ENCODE assay signal across 17 cellular contexts in the genomic region with DNA sequence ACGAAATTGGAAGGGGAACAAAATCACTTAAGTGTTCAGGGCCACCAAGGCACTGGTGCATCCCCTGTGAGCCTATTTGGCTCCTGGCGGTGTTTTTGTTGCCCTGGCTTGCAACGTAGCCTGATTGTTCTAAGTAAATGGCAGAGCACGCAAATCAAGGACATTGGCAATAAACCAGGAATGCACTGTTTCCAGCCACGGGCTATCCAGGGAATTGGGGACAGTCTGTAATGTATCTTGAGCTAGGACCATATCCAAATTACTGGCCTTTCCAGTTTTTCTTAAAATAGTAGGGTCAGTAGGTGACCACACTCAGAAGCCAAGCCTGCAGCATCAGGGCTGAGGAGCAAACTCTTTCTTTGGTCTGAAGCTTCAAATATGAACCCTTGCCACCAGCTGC.
DNase-seq lines count a peak whose midpoint lies in the region; ATAC-seq and TF ChIP-seq lines count a peak whose summit lies in the region.
"Had no signal": no experiment of that assay in that cellular context is flagged by ENCODE, and none has a peak within 500 bp of the region (broad histone marks: within the 10 kb centered on the region; RNA-seq: fewer than 3 reads in every experiment).

No MANE protein-coding gene starts in this region.

- DNase-seq in Ammon's horn (ENCODE audit: low spot score), result peak; percentile 10
- peak; percentile 44 for DNase-seq in LNCaP clone FGC (ENCODE audit: low read depth)
- peak; percentile 16 for DNase-seq in left ventricle myocardium inferior
- peak; percentile 57 for DNase-seq in prostate gland (ENCODE audit: low spot score)
- DNase-seq in progenitor cell of endocrine pancreas (ENCODE audit: low spot score, unreplicated experiment), result no peak
- no peak for DNase-seq in NCI-H1436 treated with DMSO at 0.1 percent for 48 hours (lab: John Stamatoyannopoulos, UW)
- DNase-seq: Calu3; CD8-positive, alpha-beta T cell; NCI-H1105 treated with DMSO at 0.1 percent for 48 hours; NCI-H1694 treated with DMSO at 0.1 percent for 48 hours; NCI-H748 treated with DMSO at 0.1 percent for 48 hours; SIG-M5 had no signal

- H3K27ac ChIP-seq in left ventricle myocardium inferior (replicated peaks), result peak overlapping the region; percentile 40
- H3K27ac ChIP-seq in prostate gland, result no peak overlapping the region
- H3K27ac ChIP-seq: A549, BLaER1 had no signal

- no peaks in the 10 kb centered on the region for H3K9me3 ChIP-seq in left ventricle myocardium inferior (replicated peaks)
- no peaks in the 10 kb centered on the region for H3K9me3 ChIP-seq in prostate gland
- H3K9me3 ChIP-seq: A549, BLaER1 had no signal

- H3K27me3 ChIP-seq in left ventricle myocardium inferior (ENCODE audit: low read depth) (no peaks in the 10 kb centered on the region), prostate gland (replicated peaks; ENCODE audit: insufficient read depth) (no peaks in the 10 kb centered on the region)
- H3K27me3 ChIP-seq: BLaER1 had no signal

- 19% methylated on average over 5 of the region's 5 CpGs for WGBS in prostate gland

- no peaks in the 10 kb centered on the region for H3K4me1 Mint-ChIP-seq in progenitor cell of endocrine pancreas (ENCODE audit: low read depth)

- H3K9me3 Mint-ChIP-seq in progenitor cell of endocrine pancreas (ENCODE audit: low read depth), result no peaks in the 10 kb centered on the region
- H3K9me3 Mint-ChIP-seq: CD8-positive, alpha-beta T cell had no signal

- ATAC-seq in GM18505 (IDR thresholded peaks at IDR 0.05; ENCODE audit: unreplicated experiment) (no peak), GM18868 (IDR thresholded peaks at IDR 0.05; ENCODE audit: unreplicated experiment) (no peak)
- ATAC-seq: A549; CD8-positive, alpha-beta T cell; K562 had no signal

- H3K27ac Mint-ChIP-seq in progenitor cell of endocrine pancreas, result no peak overlapping the region
- H3K27ac Mint-ChIP-seq: CD8-positive, alpha-beta T cell had no signal

- TF ChIP-seq POLR2A in prostate gland (IDR thresholded peaks at IDR 0.05), result no peak
- no peak for TF ChIP-seq POLR2A in GM18505 (IDR thresholded peaks at IDR 0.05; ENCODE audit: borderline replicate concordance, extremely low read depth, insufficient read depth, insufficient read length)

- H3K36me3 Mint-ChIP-seq in progenitor cell of endocrine pancreas (ENCODE audit: insufficient read depth), result no peaks in the 10 kb centered on the region
- H3K36me3 Mint-ChIP-seq: CD8-positive, alpha-beta T cell had no signal

- H3K4me1 ChIP-seq in left ventricle myocardium inferior (peaks cover 18% of the 10 kb centered on the region), prostate gland (replicated peaks) (peaks cover 4% of the 10 kb centered on the region)
- H3K4me1 ChIP-seq: A549, BLaER1 had no signal

- no peaks in the 10 kb centered on the region for H3K27me3 Mint-ChIP-seq in progenitor cell of endocrine pancreas

- TF ChIP-seq CTCF in LNCaP clone FGC (IDR thresholded peaks at IDR 0.05; ENCODE audit: control insufficient read depth, extremely low read depth, insufficient read depth), result no peak
- no peak for TF ChIP-seq CTCF in left ventricle myocardium inferior (IDR thresholded peaks at IDR 0.05; ENCODE audit: borderline replicate concordance)
- no peak for TF ChIP-seq CTCF in prostate gland (IDR thresholded peaks at IDR 0.05)
- no peak for TF ChIP-seq CTCF in progenitor cell of endocrine pancreas (IDR thresholded peaks at IDR 0.05; ENCODE audit: unreplicated experiment)

- no peaks in the 10 kb centered on the region for H3K36me3 ChIP-seq in left ventricle myocardium inferior
- no peaks in the 10 kb centered on the region for H3K36me3 ChIP-seq in prostate gland
- H3K36me3 ChIP-seq: BLaER1 had no signal

- no peak overlapping the region for H3K4me3 ChIP-seq in LNCaP clone FGC (ENCODE audit: low read depth, low read length)
- H3K4me3 ChIP-seq in left ventricle myocardium inferior, result peak overlapping the region; percentile 3
- H3K4me3 ChIP-seq in prostate gland, result no peak overlapping the region
- H3K4me3 ChIP-seq: A549, BLaER1, K562 had no signal

- intact Hi-C loops in left ventricle myocardium inferior (cut with micrococcal nuclease), result no loop called here
- intact Hi-C loops in prostate gland (cut with DNase I), result no loop called here

- no peak overlapping the region for H3K4me3 Mint-ChIP-seq in progenitor cell of endocrine pancreas (ENCODE audit: low read depth)
- H3K4me3 Mint-ChIP-seq: CD8-positive, alpha-beta T cell had no signal

Comparison
In these comparisons a context has a peak if more than half of its experiments do, and no peak if none do; other contexts are left out.
1. DNase-seq: peak in Ammon's horn (single experiment), LNCaP clone FGC (single experiment), left ventricle myocardium inferior (single experiment) and prostate gland (single experiment); none in progenitor cell of endocrine pancreas (single experiment) and NCI-H1436 treated with DMSO at 0.1 percent for 48 hours (single experiment).